Comparison of ENCODE assay signal across 1 cellular context in the genomic region with DNA sequence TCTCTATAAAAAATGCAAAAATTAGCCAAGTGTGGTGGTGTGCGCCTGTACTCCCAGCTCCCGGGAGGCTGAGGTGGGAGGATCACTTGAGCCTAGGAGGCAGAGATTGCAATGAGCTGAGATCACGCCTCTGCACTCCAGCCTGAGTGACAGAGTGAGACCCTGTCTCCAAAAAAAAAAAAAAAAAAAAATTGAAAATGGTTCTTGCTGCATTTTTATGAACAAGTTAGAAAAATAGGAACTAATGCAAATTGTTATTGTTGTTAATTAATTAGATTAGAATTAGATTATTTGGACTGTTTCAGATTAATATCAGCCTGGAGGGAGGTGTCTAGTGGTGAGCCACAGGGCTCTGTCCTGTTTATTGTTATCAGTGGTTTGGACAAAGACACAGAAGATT.
TF ChIP-seq lines count a peak whose summit lies in the region.

No MANE protein-coding gene starts in this region.

TF ChIP-seq in SK-N-SH, 30 proteins besides CTCF, POLR2A, EP300 and RAD21:
- TF ChIP-seq MEF2A (IDR thresholded peaks at IDR 0.05; ENCODE audit: borderline replicate concordance, low read depth) (no peak), FOXM1 (IDR thresholded peaks at IDR 0.05; ENCODE audit: low read depth) (no peak), MXI1 (IDR thresholded peaks at IDR 0.05; ENCODE audit: low read depth, low read length) (no peak), NFIC (IDR thresholded peaks at IDR 0.05; ENCODE audit: borderline replicate concordance) (no peak), SMC3 (IDR thresholded peaks at IDR 0.05; ENCODE audit: low read depth, low read length) (no peak), GATA2 (CRISPR knock-in tag; IDR thresholded peaks at IDR 0.05) (no peak), NRF1 (IDR thresholded peaks at IDR 0.05; ENCODE audit: low read depth, low read length) (no peak), USF2 (IDR thresholded peaks at IDR 0.05; ENCODE audit: borderline replicate concordance, low read depth, low read length) (no peak), FOXJ3 (CRISPR knock-in tag; IDR thresholded peaks at IDR 0.05) (no peak), TEAD4 (IDR thresholded peaks at IDR 0.05; ENCODE audit: borderline replicate concordance, insufficient read depth) (no peak), ZBTB33 (IDR thresholded peaks at IDR 0.05; ENCODE audit: borderline replicate concordance, low read depth) (no peak)
TF ChIP-seq in SK-N-SH: peak in this region for 0.
